ENCODE assay signal across 8 cellular contexts in genomic region chr9:124770359-124771020, GRCh38. TPM values are rescaled to one million over a fixed set of nuclear protein-coding genes. Genes with fewer than 3 reads are reported as not detected.
DNase-seq lines count a peak whose midpoint lies in the region; ATAC-seq, FAIRE-seq and TF ChIP-seq lines count a peak whose summit lies in the region.

No MANE protein-coding gene starts in this region.

- H3K27ac ChIP-seq in K562 (ENCODE audit: extremely low read depth, low read depth, low read length) (peak overlapping the region; percentile 93), subcutaneous abdominal adipose tissue (ENCODE audit: low read depth, low read length) (no peak overlapping the region)

- CTCF ChIA-PET in K562 (lab: Yijun Ruan, JAX; ENCODE audit: low intra/inter-chr PET ratio) = interaction anchor here (3.5 to 6.7 kb wide), 2 partner anchors 83 to 604 kb away, joined by 18 to 209 read pairs; partner anchors contain the start of gene WDR38

- H3K9me3 ChIP-seq in K562 (replicated peaks; ENCODE audit: control insufficient read depth, insufficient read depth, low read depth, low read length) = no peaks in the 10 kb centered on the region
- no peaks in the 10 kb centered on the region for H3K9me3 ChIP-seq in subcutaneous abdominal adipose tissue (ENCODE audit: control insufficient read depth in 5 of 5, low read length in 5 of 5)

- peaks cover 54% of the 10 kb centered on the region for H3K79me2 ChIP-seq in K562 (ENCODE audit: control insufficient read depth, insufficient read depth, low read length)

- TF ChIP-seq EP300 in K562 (IDR thresholded peaks at IDR 0.05; ENCODE audit: low read length) = no peak

- H4K20me1 ChIP-seq in K562 (replicated peaks; ENCODE audit: control insufficient read depth, insufficient read depth, low read length) = peaks cover 6% of the 10 kb centered on the region; the same call in 1 of the 2 replicates

- no peak for TF ChIP-seq CTCF in NB4 (IDR thresholded peaks at IDR 0.05; ENCODE audit: low read depth, low read length)
- no peak for TF ChIP-seq CTCF in K562 (IDR thresholded peaks at IDR 0.05 in 2 of 3, conservative IDR thresholded peaks at IDR 0.05 in 1 of 3; ENCODE audit: insufficient read depth in 2 of 3, low read depth in 1 of 3, low read length in 3 of 3)

- BruUV-seq in K562 (replicated peaks; lab: Mats Ljungman, UMichigan) = no TSS peak

- no peak for FAIRE-seq in K562 (lab: Jason Lieb, UNC)

- POLR2A ChIA-PET in K562 (lab: Yijun Ruan, JAX) = interaction anchor here (0.6 to 7.7 kb wide), 12 partner anchors 9 to 602 kb away, joined by 3 to 64 read pairs (median 4); partner anchors contain the start of genes ARPC5L, RPL35 and WDR38

- no peak for TF ChIP-seq RAD21 in K562 (CRISPR knock-in tag; conservative IDR thresholded peaks at IDR 0.05 in 1 of 2, IDR thresholded peaks at IDR 0.05 in 1 of 2)

- peak overlapping the region; percentile 74 for H3K4me3 ChIP-seq in NB4 (ENCODE audit: low read depth, low read length)
- peak overlapping the region; percentile 48 for H3K4me3 ChIP-seq in K562
- peak overlapping the region; percentile 71 to 80 (median 76) for H3K4me3 ChIP-seq in subcutaneous abdominal adipose tissue (ENCODE audit: low read depth in 1 of 5, low read length in 5 of 5)

- no peaks in the 10 kb centered on the region for H3K27me3 ChIP-seq in K562 (ENCODE audit: control insufficient read depth in 2 of 2, insufficient read depth in 2 of 2, low read length in 2 of 2)
- H3K27me3 ChIP-seq in subcutaneous abdominal adipose tissue (ENCODE audit: control insufficient read depth in 5 of 5, insufficient read depth in 4 of 5, low read length in 5 of 5) = peaks cover 8 to 40% (median 18%) of the 10 kb centered on the region in 5 donors

- peak overlapping the region; percentile 81 to 94 for H3K9ac ChIP-seq in K562 (ENCODE audit: insufficient read depth in 1 of 2, low read depth in 2 of 2, low read length in 2 of 2)
- peak overlapping the region in 4 of 5 donors; percentile 57 to 83 (median 72) for H3K9ac ChIP-seq in subcutaneous abdominal adipose tissue (ENCODE audit: low read length in 5 of 5)

- DNase-seq in NCI-H82 (lab: John Stamatoyannopoulos, UW) (peak; percentile 64), NCI-H82 treated with DMSO at 0.1 percent for 48 hours (lab: John Stamatoyannopoulos, UW; ENCODE audit: unreplicated experiment) (no peak), NB4 (ENCODE audit: low read depth) (peak; percentile 59), K562 (ENCODE audit: extremely low read depth in 1 of 4, low spot score in 3 of 4) (peak; percentile 65 to 78 (median 76)), left lobe of liver (ENCODE audit: low spot score) (no peak)

- no peaks in the 10 kb centered on the region for H3K9me1 ChIP-seq in K562 (ENCODE audit: control insufficient read depth, insufficient read depth, low read length)

- H2AFZ ChIP-seq in K562 (ENCODE audit: low read depth, low read length) = peak overlapping the region; percentile 99

- ATAC-seq in K562 = peak; percentile 25
- ATAC-seq in left lobe of liver = peak; percentile 1
- no peak for ATAC-seq in GM18873 (IDR thresholded peaks at IDR 0.05; ENCODE audit: low FRiP score, unreplicated experiment)
- ATAC-seq in HG03439 (IDR thresholded peaks at IDR 0.05; ENCODE audit: unreplicated experiment) = no peak

- in situ Hi-C loops in K562 (cut with MboI) = loop anchor here (5.0 kb wide), 2 partner anchors 82 to 602 kb away; partner anchors contain the start of gene WDR38

- H3K4me2 ChIP-seq in K562 (ENCODE audit: insufficient read depth, low read length) = peak overlapping the region; percentile 81

- TF ChIP-seq POLR2A in NB4 (IDR thresholded peaks at IDR 0.05; ENCODE audit: extremely low read depth, insufficient read length) (no peak), K562 (conservative IDR thresholded peaks at IDR 0.05) (no peak)

- 0 out of 3 replicates have a peak, but pooled peaks cover 2% of the 10 kb centered on the region for H3K36me3 ChIP-seq in K562 (ENCODE audit: control insufficient read depth, insufficient read depth, low read length)
- no peaks in the 10 kb centered on the region for H3K36me3 ChIP-seq in subcutaneous abdominal adipose tissue (ENCODE audit: control insufficient read depth in 5 of 5, insufficient read depth in 5 of 5, low read length in 5 of 5)

- WGBS in K562 (ENCODE audit: insufficient coverage, low coverage, missing lambda C conversion rate) = 0% methylated on average over 9 of the region's 43 CpGs

- intact Hi-C loops in K562 (cut with micrococcal nuclease) = loop anchor here (2.0 kb wide), 1 partner anchor 154 kb away; no protein-coding TSS in a partner anchor

- H3K4me1 ChIP-seq in K562 (replicated peaks in 1 of 2; ENCODE audit: control insufficient read depth in 2 of 2, insufficient read depth in 2 of 2, low read length in 2 of 2) (peaks cover 14% of the 10 kb centered on the region in 2 experiments), subcutaneous abdominal adipose tissue (ENCODE audit: control insufficient read depth in 5 of 5, insufficient read depth in 5 of 5, low read length in 5 of 5) (peaks cover 0 to 33% (median 27%) of the 10 kb centered on the region in 5 donors)

TF ChIP-seq in K562, 482 proteins besides CTCF, POLR2A, EP300 and RAD21 (continues in another document):
- TF ChIP-seq FOXO4 (CRISPR knock-in tag; IDR thresholded peaks at IDR 0.05) = no peak
- TF ChIP-seq TGIF2 (CRISPR knock-in tag; IDR thresholded peaks at IDR 0.05) = no peak
- TF ChIP-seq MAFK (IDR thresholded peaks at IDR 0.05; ENCODE audit: low read length) = no peak
- no peak for TF ChIP-seq E2F3 (CRISPR knock-in tag; IDR thresholded peaks at IDR 0.05)
- no peak for TF ChIP-seq ZNF3 (CRISPR knock-in tag; IDR thresholded peaks at IDR 0.05)
- no peak for TF ChIP-seq C11orf30 (IDR thresholded peaks at IDR 0.05; ENCODE audit: low read depth)
- no peak for TF ChIP-seq ZNF354B (CRISPR knock-in tag; IDR thresholded peaks at IDR 0.05)
- no peak for TF ChIP-seq ZNF239 (CRISPR knock-in tag; IDR thresholded peaks at IDR 0.05)
- TF ChIP-seq ZNF431 (CRISPR knock-in tag; IDR thresholded peaks at IDR 0.05) = no peak
- no peak for TF ChIP-seq POLR2AphosphoS2 (IDR thresholded peaks at IDR 0.05; ENCODE audit: low read length)
- TF ChIP-seq LARP7 (IDR thresholded peaks at IDR 0.05) = peak; percentile 8; the same call in 1 of the 2 replicates
- TF ChIP-seq SMARCE1 (IDR thresholded peaks at IDR 0.05) = peak; percentile 32; the same call in 1 of the 2 replicates

RNA-seq across cellular contexts. Expression of gene NR6A1, which starts 0.6 kb away (rescaled TPM):
- 38.8 and 43.3 TPM in 2 replicates for total RNA-seq in K562 (2011; cell fraction: chromatin; rRNA removed; ENCODE audit: low replicate concordance)
- 19.2 and 20.5 TPM in 2 replicates for total RNA-seq in K562 (2011; cell fraction: nucleolus; rRNA removed)
- total RNA-seq in K562 (2011; cell fraction: nucleoplasm; rRNA removed) = 26.0 and 37.2 TPM in 2 replicates
- total RNA-seq in K562 (2014; rRNA removed) (23.0 and 34.5 TPM in 2 replicates), K562 (2014; rRNA removed; fragmentation: Illumina TruSeq; extraction: Trizol) (34.9 and 36.5 TPM in 2 replicates), K562 (2015; rRNA removed; fragmentation: Illumina TruSeq; extraction: Trizol) (36.5 and 38.7 TPM in 2 replicates), K562 (2021) (55.4 and 56.7 TPM in 2 replicates), left lobe of liver (2.4 TPM)
- polyA plus RNA-seq in K562 (2011; rRNA removed) (32.7 and 36.6 TPM in 2 replicates), K562 (2014; fragmentation: Illumina TruSeq; extraction: Trizol) (24.5 and 28.3 TPM in 2 replicates), K562 (2014; fragmentation: Nextera tagmentation; extraction: Ambion mirVana) (10 to 100 TPM in 1 of 2 experiments, 1 to 10 TPM in 1; 9.7 to 17.7 TPM), K562 (2014; rRNA removed) (16.6 and 17.8 TPM in 2 replicates)
- 25.5 and 31.6 TPM in 2 replicates for polyA plus RNA-seq in K562 (2011; cell fraction: cytosol; rRNA removed)
- 24.6 and 25.2 TPM in 2 replicates for polyA plus RNA-seq in K562 (2011; cell fraction: nucleus; rRNA removed)
- 10.4 and 15.9 TPM in 2 replicates for polyA plus RNA-seq in K562 (2012)
- polyA minus RNA-seq in K562 (2011; rRNA and poly(A)+ RNA removed) = 84.3 and 92.2 TPM in 2 replicates
- 47.1 and 52.4 TPM in 2 replicates for polyA minus RNA-seq in K562 (2011; cell fraction: cytosol; rRNA and poly(A)+ RNA removed)
- polyA minus RNA-seq in K562 (2011; cell fraction: nucleus; rRNA and poly(A)+ RNA removed) = 12.0 and 20.3 TPM in 2 replicates

RNA-seq across cellular contexts. Expression of gene OLFML2A, which starts 6.4 kb away (rescaled TPM):
- total RNA-seq in K562 (2011; cell fraction: chromatin; rRNA removed; ENCODE audit: low replicate concordance) = not detected in 2 replicates
- not detected in 2 replicates for total RNA-seq in K562 (2011; cell fraction: nucleolus; rRNA removed)
- not detected in 2 replicates for total RNA-seq in K562 (2011; cell fraction: nucleoplasm; rRNA removed)
- total RNA-seq in K562 (2014; rRNA removed) (not detected in 2 replicates), K562 (2014; rRNA removed; fragmentation: Illumina TruSeq; extraction: Trizol) (not detected in 2 replicates), K562 (2015; rRNA removed; fragmentation: Illumina TruSeq; extraction: Trizol) (not detected in 2 replicates), K562 (2021) (0.09 and 0.16 TPM in 2 replicates), left lobe of liver (0.35 TPM)
- polyA plus RNA-seq in K562 (2011; rRNA removed) (not detected in 2 replicates), K562 (2014; fragmentation: Illumina TruSeq; extraction: Trizol) (not detected in 2 replicates), K562 (2014; fragmentation: Nextera tagmentation; extraction: Ambion mirVana) (not detected), K562 (2014; rRNA removed) (not detected in 2 replicates)
- not detected in 2 replicates for polyA plus RNA-seq in K562 (2011; cell fraction: cytosol; rRNA removed)
- polyA plus RNA-seq in K562 (2011; cell fraction: nucleus; rRNA removed) = 0.09 TPM in 1 of 2 replicates, not detected in the other
- polyA plus RNA-seq in K562 (2012) = 0.03 TPM in 1 of 2 replicates, not detected in the other
- polyA minus RNA-seq in K562 (2011; rRNA and poly(A)+ RNA removed) = not detected in 2 replicates
- not detected in 2 replicates for polyA minus RNA-seq in K562 (2011; cell fraction: cytosol; rRNA and poly(A)+ RNA removed)
- polyA minus RNA-seq in K562 (2011; cell fraction: nucleus; rRNA and poly(A)+ RNA removed) = not detected in 2 replicates

Comparison
In these comparisons a context has a peak if more than half of its experiments do, and no peak if none do; other contexts are left out.
1. DNase-seq: peak in NCI-H82 (single experiment), NB4 (single experiment) and K562 (4 of 4); none in NCI-H82 treated with DMSO at 0.1 percent for 48 hours (single experiment) and left lobe of liver (single experiment).
2. ATAC-seq: peak in K562 (single experiment) and left lobe of liver (single experiment); none in GM18873 (single experiment) and HG03439 (single experiment).
3. Peak in every context shown above with its lines, with median percentiles within 50 percentile points of each other: H3K4me3 ChIP-seq.